In genomic region chr1:19209990-19210771, GRCh38 we compare ENCODE assay signal across 8 cellular contexts.
DNase-seq lines count a peak whose midpoint lies in the region; FAIRE-seq and TF ChIP-seq lines count a peak whose summit lies in the region.

UBR4 (minus strand) TSS chr1:19210266; CDS start chr1:19210248, 18 bp downstream.

- peak within 1 kb of the TSS; percentile 91 to 96 (median 94) for H3K4me3 Mint-ChIP-seq in nephron
- peak within 1 kb of the TSS; percentile 94 for H3K4me3 Mint-ChIP-seq in stimulated activated naive CD8-positive, alpha-beta T cell treated with anti-CD3 and anti-CD28 coated beads, Interleukin-15, Interleukin-2, amounts not matched to agents 100 ng/mL and 50 ng/mL, for 24 hours

- H3K9me3 ChIP-seq in Loucy (ENCODE audit: insufficient read depth, low read depth, low read length): no peaks in the 10 kb centered on the region

- H3K9ac ChIP-seq in Loucy (ENCODE audit: low read depth, low read length, poor library complexity, severe bottlenecking): peak within 1 kb of the TSS; percentile 96

- H4K20me1 ChIP-seq in Loucy (ENCODE audit: insufficient read depth, low read length, poor library complexity, severe bottlenecking): peaks cover 58% of the 10 kb centered on the region

- peak within 1 kb of the TSS; percentile 93 to 98 (median 96) for H3K27ac Mint-ChIP-seq in nephron
- H3K27ac Mint-ChIP-seq in stimulated activated naive CD8-positive, alpha-beta T cell treated with anti-CD3 and anti-CD28 coated beads, Interleukin-15, Interleukin-2, amounts not matched to agents 100 ng/mL and 50 ng/mL, for 24 hours: peak within 1 kb of the TSS; percentile 97

- peak; percentile 86 for FAIRE-seq in H54 (lab: Jason Lieb, UNC)

- peak within 1 kb of the TSS; percentile 96 for H3K4me2 ChIP-seq in Loucy (ENCODE audit: low read depth, low read length, poor library complexity, severe bottlenecking)

- H3K79me2 ChIP-seq in Loucy (ENCODE audit: insufficient read depth, low read length): peaks cover 95% of the 10 kb centered on the region

- peaks cover 8% of the 10 kb centered on the region for H3K36me3 Mint-ChIP-seq in nephron (ENCODE audit: low read depth)
- peaks cover 60% of the 10 kb centered on the region for H3K36me3 Mint-ChIP-seq in stimulated activated naive CD8-positive, alpha-beta T cell treated with anti-CD3 and anti-CD28 coated beads, Interleukin-15, Interleukin-2, amounts not matched to agents 100 ng/mL and 50 ng/mL, for 24 hours (ENCODE audit: low read depth)

- DNase-seq in EL (peak; percentile 95), H54 (ENCODE audit: insufficient read length, low spot score) (peak; percentile 66), fibroblast of pulmonary artery (ENCODE audit: low read depth) (peak; percentile 95)
- DNase-seq in activated effector memory CD4-positive, alpha-beta T cell treated with Interleukin-2 at 50 U/mL for 16 hours: peak; percentile 95

- peak; percentile 64; the same call in 1 of the 2 replicates for TF ChIP-seq POLR2A in H54 (IDR thresholded peaks at IDR 0.05; ENCODE audit: low read depth, low read length)
- TF ChIP-seq POLR2A in Raji (IDR thresholded peaks at IDR 0.05; ENCODE audit: insufficient read depth, low read depth, low read length): peak; percentile 97

- H3K36me3 ChIP-seq in Loucy (ENCODE audit: insufficient read depth, low read length): no peaks in the 10 kb centered on the region

- H3K4me1 Mint-ChIP-seq in nephron: peaks cover 50% of the 10 kb centered on the region
- H3K4me1 Mint-ChIP-seq in stimulated activated naive CD8-positive, alpha-beta T cell treated with anti-CD3 and anti-CD28 coated beads, Interleukin-15, Interleukin-2, amounts not matched to agents 100 ng/mL and 50 ng/mL, for 24 hours (ENCODE audit: low read depth): peaks cover 85% of the 10 kb centered on the region

- H3K4me3 ChIP-seq in Loucy (ENCODE audit: low read length, poor library complexity, severe bottlenecking) (peak within 1 kb of the TSS; percentile 93), fibroblast of pulmonary artery (replicated peaks; ENCODE audit: low read depth, low read length) (peak within 1 kb of the TSS; percentile 93)

- H3K9me2 ChIP-seq in Loucy (replicated peaks; ENCODE audit: low read depth, low read length): no peaks in the 10 kb centered on the region

- no peaks in the 10 kb centered on the region for H3F3A ChIP-seq in Loucy (ENCODE audit: low read depth)

- peak within 1 kb of the TSS; percentile 73 for H2AFZ ChIP-seq in Loucy (ENCODE audit: low read length)

- no peaks in the 10 kb centered on the region for H3K27me3 ChIP-seq in Loucy (ENCODE audit: insufficient read depth, low read length, poor library complexity, severe bottlenecking)

- no peaks in the 10 kb centered on the region for H3K9me3 Mint-ChIP-seq in nephron
- no peaks in the 10 kb centered on the region for H3K9me3 Mint-ChIP-seq in stimulated activated naive CD8-positive, alpha-beta T cell treated with anti-CD3 and anti-CD28 coated beads, Interleukin-15, Interleukin-2, amounts not matched to agents 100 ng/mL and 50 ng/mL, for 24 hours

- no peak for TF ChIP-seq CTCF in Loucy (conservative IDR thresholded peaks at IDR 0.05; ENCODE audit: low read length)
- TF ChIP-seq CTCF in fibroblast of pulmonary artery (IDR thresholded peaks at IDR 0.05; ENCODE audit: low read length, missing control alignments): no peak
- TF ChIP-seq CTCF in nephron (IDR thresholded peaks at IDR 0.05; ENCODE audit: unreplicated experiment in 3 of 3): no peak

- H3K4me1 ChIP-seq in Loucy (ENCODE audit: insufficient read depth, low read length, poor library complexity, severe bottlenecking): peaks cover 76% of the 10 kb centered on the region

- H3K27me3 Mint-ChIP-seq in nephron (ENCODE audit: low read depth): no peaks in the 10 kb centered on the region
- no peaks in the 10 kb centered on the region for H3K27me3 Mint-ChIP-seq in stimulated activated naive CD8-positive, alpha-beta T cell treated with anti-CD3 and anti-CD28 coated beads, Interleukin-15, Interleukin-2, amounts not matched to agents 100 ng/mL and 50 ng/mL, for 24 hours

Comparison
In these comparisons a context has a peak if more than half of its experiments do, and no peak if none do; other contexts are left out.
1. Peak in every context shown above with its lines: DNase-seq and H3K4me3 ChIP-seq.